Comparison of ENCODE assay signal across 8 cellular contexts in the genomic region with DNA sequence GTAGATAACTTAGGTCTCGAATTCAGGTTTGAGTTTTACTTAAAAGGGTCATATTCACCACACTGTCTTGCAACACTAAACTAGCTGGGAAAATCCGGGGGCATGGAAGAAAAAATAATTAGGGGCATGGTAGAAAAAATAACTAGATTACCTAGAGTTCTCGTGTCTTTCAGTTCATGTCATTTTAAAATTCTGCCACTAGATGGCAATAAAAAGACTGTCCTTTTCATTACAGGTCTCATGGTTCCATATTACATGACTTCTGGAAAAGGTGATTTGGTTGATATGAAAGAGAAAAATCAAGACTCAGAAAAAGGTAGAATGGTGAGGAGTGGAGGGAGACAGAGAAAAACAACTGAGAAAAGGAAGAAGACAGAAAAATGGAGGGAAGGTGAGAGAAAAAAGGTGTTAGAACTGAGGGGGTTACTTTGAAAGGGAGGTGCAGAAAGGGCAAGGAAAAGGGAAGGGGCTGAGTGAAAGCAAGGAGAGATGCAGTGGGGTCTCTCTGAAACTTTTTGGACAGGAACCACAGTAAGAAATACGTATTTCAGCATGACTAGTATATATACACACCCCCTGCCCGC.
DNase-seq lines count a peak whose midpoint lies in the region; ATAC-seq and TF ChIP-seq lines count a peak whose summit lies in the region.

No MANE protein-coding gene starts in this region.

- no peak for DNase-seq in AG04450 (ENCODE audit: low read depth, low spot score)
- peak; percentile 68 for DNase-seq in NCI-H748 (lab: John Stamatoyannopoulos, UW; ENCODE audit: unreplicated experiment)
- DNase-seq in choroid plexus epithelial cell (ENCODE audit: low read depth): peak; percentile 70
- DNase-seq in lung microvascular endothelial cell (ENCODE audit: low read depth in 2 of 2): peak; percentile 51 to 57
- DNase-seq in activated T-helper 1 cell treated with anti-CD3 and anti-CD28 coated beads, Interleukin-12 subunit alpha, Interleukin-12 subunit beta, Interleukin-2, Interleukin-4 antibody, amounts not matched to agents 30 ng/mL and 10 ng/mL and 1 ng/mL, durations not matched to agents 14 hours and 24 hours and 36 hours (ENCODE audit: low spot score): no peak
- no peak for DNase-seq in HuH-7.5 (ENCODE audit: low spot score)

- no peaks in the 10 kb centered on the region for H3K9me3 ChIP-seq in AG04450 (ENCODE audit: control insufficient read depth, insufficient read depth, low read length)

- ATAC-seq in HG02973 (IDR thresholded peaks at IDR 0.05; ENCODE audit: unreplicated experiment): peak; percentile 67

- peaks cover 5% of the 10 kb centered on the region for H3K4me1 Mint-ChIP-seq in activated T-helper 1 cell treated with anti-CD3 and anti-CD28 coated beads, Interleukin-12 subunit alpha, Interleukin-12 subunit beta, Interleukin-2, Interleukin-4 antibody, amounts not matched to agents 30 ng/mL and 10 ng/mL and 1 ng/mL, durations not matched to agents 14 hours and 24 hours and 36 hours (ENCODE audit: low read depth)

- intact Hi-C loops in activated T-helper 1 cell treated with anti-CD3 and anti-CD28 coated beads, Interleukin-12 subunit alpha, Interleukin-12 subunit beta, Interleukin-2, Interleukin-4 antibody, amounts not matched to agents 30 ng/mL and 10 ng/mL and 1 ng/mL, durations not matched to agents 14 hours and 24 hours and 36 hours (cut with micrococcal nuclease): loop anchor here (1.0 to 5.0 kb wide), 4 partner anchors 68 to 1384 kb away; no protein-coding TSS in a partner anchor

- CTCF ChIA-PET in AG04450 (lab: Charles Lee): interaction anchor here (0.6 to 3.4 kb wide), 17 partner anchors 9 to 474 kb away, joined by 3 to 24 read pairs (median 3); no protein-coding TSS in a partner anchor

- POLR2A ChIA-PET in AG04450 (lab: Yijun Ruan, JAX): no interaction called here

- no peak overlapping the region for H3K4me3 Mint-ChIP-seq in activated T-helper 1 cell treated with anti-CD3 and anti-CD28 coated beads, Interleukin-12 subunit alpha, Interleukin-12 subunit beta, Interleukin-2, Interleukin-4 antibody, amounts not matched to agents 30 ng/mL and 10 ng/mL and 1 ng/mL, durations not matched to agents 14 hours and 24 hours and 36 hours

- H3K36me3 Mint-ChIP-seq in activated T-helper 1 cell treated with anti-CD3 and anti-CD28 coated beads, Interleukin-12 subunit alpha, Interleukin-12 subunit beta, Interleukin-2, Interleukin-4 antibody, amounts not matched to agents 30 ng/mL and 10 ng/mL and 1 ng/mL, durations not matched to agents 14 hours and 24 hours and 36 hours (ENCODE audit: low read depth): no peaks in the 10 kb centered on the region

- no peaks in the 10 kb centered on the region for H3K27me3 ChIP-seq in AG04450 (ENCODE audit: control insufficient read depth, insufficient read depth, low read length)

- no peak overlapping the region for H3K27ac Mint-ChIP-seq in activated T-helper 1 cell treated with anti-CD3 and anti-CD28 coated beads, Interleukin-12 subunit alpha, Interleukin-12 subunit beta, Interleukin-2, Interleukin-4 antibody, amounts not matched to agents 30 ng/mL and 10 ng/mL and 1 ng/mL, durations not matched to agents 14 hours and 24 hours and 36 hours

- TF ChIP-seq CTCF in AG04450 (IDR thresholded peaks at IDR 0.05; ENCODE audit: low read depth, low read length) (peak; percentile 63), GM12873 (IDR thresholded peaks at IDR 0.05; ENCODE audit: insufficient read depth, low read depth, low read length, missing control alignments) (peak; percentile 47), choroid plexus epithelial cell (conservative IDR thresholded peaks at IDR 0.05; ENCODE audit: low read depth, low read length) (peak; percentile 51)

- H3K27me3 Mint-ChIP-seq in activated T-helper 1 cell treated with anti-CD3 and anti-CD28 coated beads, Interleukin-12 subunit alpha, Interleukin-12 subunit beta, Interleukin-2, Interleukin-4 antibody, amounts not matched to agents 30 ng/mL and 10 ng/mL and 1 ng/mL, durations not matched to agents 14 hours and 24 hours and 36 hours (ENCODE audit: insufficient read depth): no peaks in the 10 kb centered on the region

- H3K4me3 ChIP-seq in AG04450 (ENCODE audit: low read depth, low read length) (no peak overlapping the region), choroid plexus epithelial cell (ENCODE audit: low read depth, low read length) (no peak overlapping the region)

- H3K9me3 Mint-ChIP-seq in activated T-helper 1 cell treated with anti-CD3 and anti-CD28 coated beads, Interleukin-12 subunit alpha, Interleukin-12 subunit beta, Interleukin-2, Interleukin-4 antibody, amounts not matched to agents 30 ng/mL and 10 ng/mL and 1 ng/mL, durations not matched to agents 14 hours and 24 hours and 36 hours: no peaks in the 10 kb centered on the region

- H3K27ac ChIP-seq in AG04450 (ENCODE audit: low read depth, low read length): no peak overlapping the region

Comparison
In these comparisons a context has a peak if more than half of its experiments do, and no peak if none do; other contexts are left out.
1. DNase-seq: peak in NCI-H748 (single experiment), choroid plexus epithelial cell (single experiment) and lung microvascular endothelial cell (2 of 2); none in AG04450 (single experiment), activated T-helper 1 cell treated with anti-CD3 and anti-CD28 coated beads, Interleukin-12 subunit alpha, Interleukin-12 subunit beta, Interleukin-2, Interleukin-4 antibody, amounts not matched to agents 30 ng/mL and 10 ng/mL and 1 ng/mL, durations not matched to agents 14 hours and 24 hours and 36 hours (single experiment) and HuH-7.5 (single experiment).
2. Peak in every context shown above with its lines, with median percentiles within 50 percentile points of each other: CTCF ChIP-seq.